8 cellular contexts compared by ENCODE assay signal in the genomic region with DNA sequence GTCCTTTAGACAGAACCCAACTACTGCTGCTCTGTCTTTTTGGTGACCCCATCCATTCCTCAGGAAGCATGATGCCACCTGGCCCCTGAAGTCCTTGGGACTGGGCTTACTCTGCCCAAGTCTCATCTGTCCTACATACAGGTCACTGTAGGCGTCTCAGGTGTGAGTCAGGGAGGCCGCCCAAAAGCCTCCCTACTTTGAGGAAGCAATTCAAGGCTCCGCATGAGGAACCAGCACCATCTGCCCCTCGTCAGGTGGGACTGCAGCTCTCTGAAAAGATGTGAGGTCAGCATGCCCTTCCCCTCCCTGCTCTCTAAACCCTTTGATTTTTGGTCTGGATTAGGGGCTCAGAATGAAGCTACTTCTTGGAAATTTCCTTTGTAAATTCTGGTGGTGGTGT.
DNase-seq lines count a peak whose midpoint lies in the region; ATAC-seq and TF ChIP-seq lines count a peak whose summit lies in the region.

No MANE protein-coding gene starts in this region.

- no peak overlapping the region for H3K27ac ChIP-seq in substantia nigra (ENCODE audit: low read depth, low read length, poor library complexity, severe bottlenecking)

- ATAC-seq in GM18873 (IDR thresholded peaks at IDR 0.05; ENCODE audit: low FRiP score, unreplicated experiment), result peak; percentile 80
- peak; percentile 75 for ATAC-seq in HG02763 (IDR thresholded peaks at IDR 0.05; ENCODE audit: unreplicated experiment)
- ATAC-seq in T-helper 17 cell, result peak; percentile 39
- ATAC-seq in naive thymus-derived CD8-positive, alpha-beta T cell, result peak; percentile 58 to 68

- DNase-seq in T-helper 17 cell (no peak), substantia nigra (lab: John Stamatoyannopoulos, UW) (no peak), superior temporal gyrus (ENCODE audit: extremely low spot score) (no peak), type B pancreatic cell (ENCODE audit: extremely low spot score, unreplicated experiment) (no peak), NCI-H1105 treated with DMSO at 0.1 percent for 48 hours (lab: John Stamatoyannopoulos, UW) (no peak)
- peak in 4 of 10 donors; percentile 13 to 30 (median 28) for DNase-seq in naive thymus-derived CD8-positive, alpha-beta T cell

- H3K4me1 Mint-ChIP-seq in T-helper 17 cell (no peaks in the 10 kb centered on the region), type B pancreatic cell (ENCODE audit: unreplicated experiment) (peaks cover 22% of the 10 kb centered on the region)
- H3K4me1 Mint-ChIP-seq in naive thymus-derived CD8-positive, alpha-beta T cell, result no peaks in the 10 kb centered on the region

- H3K4me3 Mint-ChIP-seq in T-helper 17 cell, result no peak overlapping the region
- no peak overlapping the region for H3K4me3 Mint-ChIP-seq in naive thymus-derived CD8-positive, alpha-beta T cell
- no peak overlapping the region for H3K4me3 Mint-ChIP-seq in type B pancreatic cell

- H3K9me3 ChIP-seq in T-helper 17 cell (ENCODE audit: control insufficient read depth, low read length, poor library complexity, severe bottlenecking), result no peaks in the 10 kb centered on the region

- POLR2A ChIA-PET in naive thymus-derived CD8-positive, alpha-beta T cell (lab: Charles Lee), result interaction anchor here (1.4 kb wide), 1 partner anchor 341 kb away, joined by 4 read pairs; no protein-coding TSS in a partner anchor

- H3K36me3 Mint-ChIP-seq in T-helper 17 cell (ENCODE audit: low read depth), result peaks cover 2% of the 10 kb centered on the region
- no peaks in the 10 kb centered on the region for H3K36me3 Mint-ChIP-seq in naive thymus-derived CD8-positive, alpha-beta T cell
- H3K36me3 Mint-ChIP-seq in type B pancreatic cell, result no peaks in the 10 kb centered on the region

- H3K27me3 Mint-ChIP-seq in T-helper 17 cell, result peaks cover 29% of the 10 kb centered on the region
- H3K27me3 Mint-ChIP-seq in naive thymus-derived CD8-positive, alpha-beta T cell, result peaks cover 3 to 11% (median 8%) of the 10 kb centered on the region in 5 donors
- peaks cover 8% of the 10 kb centered on the region for H3K27me3 Mint-ChIP-seq in type B pancreatic cell

- no peaks in the 10 kb centered on the region for H3K9me3 Mint-ChIP-seq in naive thymus-derived CD8-positive, alpha-beta T cell
- H3K9me3 Mint-ChIP-seq in type B pancreatic cell, result no peaks in the 10 kb centered on the region

- TF ChIP-seq CTCF in type B pancreatic cell (conservative IDR thresholded peaks at IDR 0.05), result no peak

- H3K27ac Mint-ChIP-seq in T-helper 17 cell (no peak overlapping the region), type B pancreatic cell (no peak overlapping the region)
- peak overlapping the region in 1 of 10 donors; percentile 33 for H3K27ac Mint-ChIP-seq in naive thymus-derived CD8-positive, alpha-beta T cell
